Comparison of ENCODE assay signal across 9 cellular contexts in genomic region chr12:46370380-46370734, GRCh38. TPM values are rescaled to one million over a fixed set of nuclear protein-coding genes. Genes with fewer than 3 reads are reported as not detected.
DNase-seq lines count a peak whose midpoint lies in the region; ATAC-seq and TF ChIP-seq lines count a peak whose summit lies in the region.
"Had no signal": no experiment of that assay in that cellular context is flagged by ENCODE, and none has a peak within 500 bp of the region (broad histone marks: within the 10 kb centered on the region; RNA-seq: fewer than 3 reads in every experiment).

No MANE protein-coding gene starts in this region.

- H3K27me3 ChIP-seq in adipocyte (replicated peaks; ENCODE audit: control insufficient read depth, insufficient read depth, low read length) (no peaks in the 10 kb centered on the region), left lung (no peaks in the 10 kb centered on the region), thyroid gland (no peaks in the 10 kb centered on the region)

- peaks cover 61% of the 10 kb centered on the region for H3K36me3 Mint-ChIP-seq in activated CD4-positive, alpha-beta T cell treated with anti-CD3 and anti-CD28 coated beads, Interleukin-2, amount 10 ng/mL, durations not matched to agents 7 days and 5 days (ENCODE audit: low read depth)

- H3K4me3 Mint-ChIP-seq in activated CD4-positive, alpha-beta T cell treated with anti-CD3 and anti-CD28 coated beads, Interleukin-2, amount 10 ng/mL, durations not matched to agents 7 days and 5 days = peak overlapping the region; percentile 97

- H3K9me3 ChIP-seq in adipocyte (ENCODE audit: control insufficient read depth, low read length) = no peaks in the 10 kb centered on the region
- no peaks in the 10 kb centered on the region for H3K9me3 ChIP-seq in left lung
- no peaks in the 10 kb centered on the region for H3K9me3 ChIP-seq in thyroid gland

- TF ChIP-seq CTCF in left lung (IDR thresholded peaks at IDR 0.05) (no peak), thyroid gland (IDR thresholded peaks at IDR 0.05) (no peak), RWPE1 (conservative IDR thresholded peaks at IDR 0.05; ENCODE audit: low read depth) (no peak)

- DNase-seq in activated CD4-positive, alpha-beta T cell treated with anti-CD3 and anti-CD28 coated beads, Interleukin-2, amount 10 ng/mL, durations not matched to agents 7 days and 5 days = no peak
- DNase-seq in activated CD4-positive, alpha-beta T cell treated with anti-CD3 and anti-CD28 coated beads, Interleukin-2, amount 50 U/mL, for 4 hours = no peak
- peak; percentile 34 for DNase-seq in adipocyte (ENCODE audit: low read depth)
- no peak for DNase-seq in left lung
- no peak for DNase-seq in thyroid gland
- DNase-seq in NCI-H1105 treated with DMSO at 0.1 percent for 48 hours (lab: John Stamatoyannopoulos, UW) = no peak
- no peak for DNase-seq in RWPE1 (ENCODE audit: low spot score)
- no peak for DNase-seq in midbrain (lab: John Stamatoyannopoulos, UW)
- DNase-seq: dermis blood vessel endothelial cell had no signal

- H3K27ac ChIP-seq in left lung = peak overlapping the region; percentile 98 to 99
- peak overlapping the region; percentile 16 to 96 (median 96) for H3K27ac ChIP-seq in thyroid gland
- H3K27ac ChIP-seq in RWPE1 = no peak overlapping the region

- peak overlapping the region; percentile 97 for H3K4me3 ChIP-seq in adipocyte (ENCODE audit: low read length)
- H3K4me3 ChIP-seq in left lung = peak overlapping the region; percentile 88
- peak overlapping the region in 2 of 3 donors; percentile 76 to 90 for H3K4me3 ChIP-seq in thyroid gland (replicated peaks in 1 of 3)

- H3K27me3 Mint-ChIP-seq in activated CD4-positive, alpha-beta T cell treated with anti-CD3 and anti-CD28 coated beads, Interleukin-2, amount 10 ng/mL, durations not matched to agents 7 days and 5 days = no peaks in the 10 kb centered on the region

- intact Hi-C loops in left lung (cut with DNase I) = no loop called here
- intact Hi-C loops in thyroid gland (cut with DNase I) = no loop called here

- CTCF ChIA-PET in activated CD4-positive, alpha-beta T cell treated with anti-CD3 and anti-CD28 coated beads, Interleukin-2, amount 10 ng/mL, durations not matched to agents 7 days and 5 days (lab: Charles Lee) = no interaction called here
- CTCF ChIA-PET in RWPE1 (lab: Yijun Ruan, JAX) = no interaction called here

- H3K9me3 Mint-ChIP-seq in activated CD4-positive, alpha-beta T cell treated with anti-CD3 and anti-CD28 coated beads, Interleukin-2, amount 10 ng/mL, durations not matched to agents 7 days and 5 days = no peaks in the 10 kb centered on the region

- 22 to 25% methylated on average over 2 of the region's 2 CpGs for WGBS in thyroid gland, 2 donors

- POLR2A ChIA-PET in activated CD4-positive, alpha-beta T cell treated with anti-CD3 and anti-CD28 coated beads, Interleukin-2, amount 10 ng/mL, durations not matched to agents 7 days and 5 days (lab: Charles Lee) = interaction anchor here (0.6 to 1.8 kb wide), 2 partner anchors 154 to 291 kb away, joined by 4 read pairs; no protein-coding TSS in a partner anchor
- POLR2A ChIA-PET in RWPE1 (lab: Yijun Ruan, JAX; ENCODE audit: low non-redundant PET) = no interaction called here

- H3K36me3 ChIP-seq in adipocyte (ENCODE audit: control insufficient read depth, insufficient read depth, low read length, severe bottlenecking) (peaks cover 58% of the 10 kb centered on the region), left lung (peaks cover 11 to 57% of the 10 kb centered on the region in 2 donors), thyroid gland (peaks cover 55 to 59% of the 10 kb centered on the region in 2 donors)

- peak overlapping the region; percentile 100 for H3K27ac Mint-ChIP-seq in activated CD4-positive, alpha-beta T cell treated with anti-CD3 and anti-CD28 coated beads, Interleukin-2, amount 10 ng/mL, durations not matched to agents 7 days and 5 days

- no peak for TF ChIP-seq POLR2A in thyroid gland (IDR thresholded peaks at IDR 0.05)

- peak overlapping the region; percentile 99 for H3K9ac ChIP-seq in adipocyte (ENCODE audit: low read length)

- ATAC-seq in left lung = no peak

- peaks cover 43% of the 10 kb centered on the region for H3K4me1 ChIP-seq in adipocyte (ENCODE audit: control insufficient read depth, insufficient read depth, low read length)
- peaks cover 47 to 62% of the 10 kb centered on the region in 2 donors for H3K4me1 ChIP-seq in left lung
- H3K4me1 ChIP-seq in thyroid gland = peaks cover 30 to 37% of the 10 kb centered on the region in 2 donors

- H3K4me1 Mint-ChIP-seq in activated CD4-positive, alpha-beta T cell treated with anti-CD3 and anti-CD28 coated beads, Interleukin-2, amount 10 ng/mL, durations not matched to agents 7 days and 5 days = peaks cover 64% of the 10 kb centered on the region

RNA-seq across cellular contexts. Expression of gene SLC38A2, which starts 2.2 kb away (rescaled TPM):
- total RNA-seq in activated CD4-positive, alpha-beta T cell treated with anti-CD3 and anti-CD28 coated beads, Interleukin-2, amount 10 ng/mL, durations not matched to agents 7 days and 5 days = 100 to 1,000 TPM; 216 to 283 TPM
- total RNA-seq in left lung (100 to 1,000 TPM; 209 to 270 TPM), thyroid gland (100 to 1,000 TPM; 210 to 460 (median 314) TPM)
